29 cellular contexts compared by ENCODE assay signal in the genomic region with DNA sequence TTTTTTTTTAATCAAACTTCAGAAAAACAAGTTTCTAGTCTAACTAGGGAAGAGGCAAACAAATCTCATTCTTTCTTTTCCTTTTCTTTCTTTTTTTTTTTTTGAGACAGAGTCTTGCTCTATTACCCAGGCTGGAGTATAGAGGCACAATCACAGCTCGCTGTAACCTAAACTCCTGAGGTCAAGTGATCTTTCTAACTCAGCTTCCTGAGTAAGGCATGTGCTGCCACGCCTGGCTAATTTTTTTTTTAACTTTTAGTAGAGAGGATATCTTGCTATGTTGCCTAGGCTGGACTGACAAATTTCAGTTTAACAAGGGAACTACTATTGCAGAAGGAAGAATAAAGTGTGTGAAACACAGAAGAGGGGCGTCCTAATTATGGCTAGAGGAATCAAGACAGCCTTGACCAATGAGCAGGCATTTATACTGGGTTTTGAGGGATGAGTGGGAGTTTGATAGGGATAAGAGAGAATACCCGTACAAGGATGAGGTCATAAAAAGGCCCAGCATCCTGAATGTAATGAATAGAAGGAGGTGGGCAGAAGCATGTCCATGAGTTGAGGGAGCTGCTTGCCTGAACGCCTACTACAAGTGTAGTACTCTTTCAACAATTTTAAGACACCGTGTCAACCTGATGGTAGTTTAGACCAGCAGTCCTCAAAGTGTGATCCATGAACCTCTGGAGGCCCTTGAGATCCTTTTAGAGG. TPM values are rescaled to one million over a fixed set of nuclear protein-coding genes. Genes with fewer than 3 reads are reported as not detected.
DNase-seq lines count a peak whose midpoint lies in the region; ATAC-seq and TF ChIP-seq lines count a peak whose summit lies in the region.
"Had no signal": no experiment of that assay in that cellular context is flagged by ENCODE, and none has a peak within 500 bp of the region (broad histone marks: within the 10 kb centered on the region; RNA-seq: fewer than 3 reads in every experiment).

No MANE protein-coding gene starts in this region.

- no peak overlapping the region for H3K14ac ChIP-seq in neuronal stem cell (ENCODE audit: low read length)

- CTCF ChIA-PET in activated B cell treated with CpG ODN at 0.5 μM for 24 hours (lab: Charles Lee) (interaction anchor here (0.6 kb wide), 1 partner anchor 35 kb away, joined by 3 read pairs; no protein-coding TSS in a partner anchor), RWPE1 (lab: Yijun Ruan, JAX) (interaction anchor here (0.6 kb wide), 1 partner anchor 9 kb away, joined by 3 read pairs; no protein-coding TSS in a partner anchor)

- H2AFZ ChIP-seq in neuronal stem cell (ENCODE audit: low read length), result peak overlapping the region; percentile 46
- H2AFZ ChIP-seq: parathyroid adenoma had no signal

- POLR2A ChIA-PET in activated B cell treated with CpG ODN at 0.5 μM for 24 hours (lab: Charles Lee) (interaction anchor here (0.6 to 1.4 kb wide), 5 partner anchors 14 to 130 kb away, joined by 3 to 10 read pairs (median 5); no protein-coding TSS in a partner anchor), RWPE1 (lab: Yijun Ruan, JAX; ENCODE audit: low non-redundant PET) (no interaction called here)

- peaks cover 30% of the 10 kb centered on the region for H3K4me1 Mint-ChIP-seq in activated B cell treated with CpG ODN at 0.5 μM for 24 hours
- H3K4me1 Mint-ChIP-seq: activated T-helper 17 cell treated with anti-CD3 and anti-CD28 coated beads, Interleukin-2, amount 50 U/mL, for 72 hours had no signal

- DNase-seq in GM12865 (ENCODE audit: low read depth), result peak; percentile 69
- no peak for DNase-seq in activated B cell treated with CpG ODN at 0.5 μM for 24 hours
- no peak for DNase-seq in neuronal stem cell (ENCODE audit: low spot score)
- DNase-seq in NCI-H1105 (lab: John Stamatoyannopoulos, UW), result no peak
- no peak for DNase-seq in hepatic stellate cell (ENCODE audit: low spot score)
- no peak for DNase-seq in NCI-H2029 treated with DMSO at 0.1 percent for 48 hours (lab: John Stamatoyannopoulos, UW)
- no peak for DNase-seq in RWPE1 (ENCODE audit: low spot score)
- DNase-seq: activated CD4-positive, alpha-beta memory T cell treated with anti-CD3 and anti-CD28 coated beads, Interleukin-2, amount 10 ng/mL, durations not matched to agents 7 days and 5 days; anterior cingulate cortex; C1 segment of cervical spinal cord; Caco-2; DMS79; effector CD4-positive, alpha-beta T cell; erythroblast; GF-D8; H7; lower lobe of right lung; mucosa of descending colon; NCI-H1694; NCI-H69; right cardiac atrium; RPMI8226; T-helper 1 cell had no signal

- no peak overlapping the region for H2BK12ac ChIP-seq in neuronal stem cell (ENCODE audit: low read length)

- no CpG with 5 or more reads among the region's 6 CpGs for WGBS in neuronal stem cell (ENCODE audit: extremely low coverage in 2 of 2, insufficient read length in 2 of 2, insufficient replicate concordance in 1 of 2), 2 donors

- H3K4me3 ChIP-seq in GM12865 (ENCODE audit: low read depth, low read length) (peak overlapping the region; percentile 21; the same call in 1 of the 2 replicates), neuronal stem cell (ENCODE audit: low read length in 2 of 2) (no peak overlapping the region)
- H3K4me3 ChIP-seq: lower lobe of right lung, mucosa of descending colon had no signal

- no peaks in the 10 kb centered on the region for H3K9me3 Mint-ChIP-seq in activated B cell treated with CpG ODN at 0.5 μM for 24 hours
- H3K9me3 Mint-ChIP-seq: activated CD4-positive, alpha-beta memory T cell treated with anti-CD3 and anti-CD28 coated beads, Interleukin-2, amount 10 ng/mL, durations not matched to agents 7 days and 5 days; activated T-helper 17 cell treated with anti-CD3 and anti-CD28 coated beads, Interleukin-2, amount 50 U/mL, for 72 hours; nephron had no signal

- no peak overlapping the region for H2BK5ac ChIP-seq in neuronal stem cell (ENCODE audit: low read length)

- H4K8ac ChIP-seq in neuronal stem cell (ENCODE audit: low read depth, low read length), result no peak overlapping the region

- peak overlapping the region; percentile 46 for H3K27ac Mint-ChIP-seq in activated B cell treated with CpG ODN at 0.5 μM for 24 hours
- H3K27ac Mint-ChIP-seq: activated CD4-positive, alpha-beta memory T cell treated with anti-CD3 and anti-CD28 coated beads, Interleukin-2, amount 10 ng/mL, durations not matched to agents 7 days and 5 days; activated naive CD8-positive, alpha-beta T cell; activated T-helper 17 cell treated with anti-CD3 and anti-CD28 coated beads, Interleukin-2, amount 50 U/mL, for 72 hours; nephron had no signal

- no peak overlapping the region for H4K91ac ChIP-seq in neuronal stem cell (ENCODE audit: low read depth, low read length, poor library complexity)

- H2BK15ac ChIP-seq in neuronal stem cell (ENCODE audit: low read length), result no peak overlapping the region

- no peak overlapping the region for H2BK120ac ChIP-seq in neuronal stem cell (ENCODE audit: low read depth, low read length)

- no peak overlapping the region for H3K18ac ChIP-seq in neuronal stem cell (ENCODE audit: low read length)

- peaks cover 0 to 5% (median 0%) of the 10 kb centered on the region in 3 experiments for H3K27me3 ChIP-seq in neuronal stem cell (ENCODE audit: control insufficient read depth in 3 of 3, insufficient read depth in 3 of 3, low read depth in 1 of 3, low read length in 3 of 3)

- H3K9me3 ChIP-seq in neuronal stem cell (replicated peaks in 1 of 2; ENCODE audit: control insufficient read depth in 2 of 2, insufficient read depth in 1 of 2, low read depth in 1 of 2, low read length in 2 of 2), result no peaks in the 10 kb centered on the region
- H3K9me3 ChIP-seq: Caco-2, lower lobe of right lung, mucosa of descending colon had no signal

- H3K79me1 ChIP-seq in neuronal stem cell (ENCODE audit: low read depth, low read length), result no peaks in the 10 kb centered on the region

- peaks cover 0 to 9% of the 10 kb centered on the region in 2 donors for H3K4me1 ChIP-seq in neuronal stem cell (ENCODE audit: control insufficient read depth in 2 of 2, insufficient read depth in 1 of 2, low read depth in 1 of 2, low read length in 2 of 2)
- H3K4me1 ChIP-seq: lower lobe of right lung, parathyroid adenoma had no signal

- intact Hi-C loops in activated B cell treated with CpG ODN at 0.5 μM for 24 hours (cut with micrococcal nuclease), result loop anchor here (2.0 kb wide), 1 partner anchor 20 kb away; no protein-coding TSS in a partner anchor

- ATAC-seq in HG03095 (IDR thresholded peaks at IDR 0.05; ENCODE audit: unreplicated experiment) (peak; percentile 64), activated B cell treated with CpG ODN at 0.5 μM for 24 hours (ENCODE audit: low read depth) (peak; percentile 56)
- ATAC-seq: activated CD4-positive, CD25-positive, alpha-beta regulatory T cell treated with anti-CD3 and anti-CD28 coated beads, Interleukin-2, amount 50 U/mL, for 24 hours; activated T-helper 17 cell treated with anti-CD3 and anti-CD28 coated beads, Interleukin-2, amount 50 U/mL, for 72 hours; lower lobe of right lung; mucosa of descending colon; right cardiac atrium had no signal

- H3K27ac ChIP-seq in neuronal stem cell (replicated peaks; ENCODE audit: low read length) (no peak overlapping the region), RWPE1 (no peak overlapping the region)
- H3K27ac ChIP-seq: lower lobe of right lung, parathyroid adenoma had no signal

- TF ChIP-seq CTCF in GM12865 (IDR thresholded peaks at IDR 0.05; ENCODE audit: insufficient read depth, low read depth, low read length, missing control alignments) (no peak), activated B cell treated with CpG ODN at 0.5 μM for 24 hours (IDR thresholded peaks at IDR 0.05) (no peak), RWPE1 (conservative IDR thresholded peaks at IDR 0.05; ENCODE audit: low read depth) (no peak)

- no peak overlapping the region for H3K9ac ChIP-seq in neuronal stem cell (ENCODE audit: low read depth, low read length, poor library complexity)
- H3K9ac ChIP-seq: parathyroid adenoma had no signal

- no peaks in the 10 kb centered on the region for H3K27me3 Mint-ChIP-seq in activated B cell treated with CpG ODN at 0.5 μM for 24 hours
- H3K27me3 Mint-ChIP-seq: activated naive CD8-positive, alpha-beta T cell; activated T-helper 17 cell treated with anti-CD3 and anti-CD28 coated beads, Interleukin-2, amount 50 U/mL, for 72 hours had no signal

- H3K36me3 Mint-ChIP-seq in activated B cell treated with CpG ODN at 0.5 μM for 24 hours (ENCODE audit: low read depth), result no peaks in the 10 kb centered on the region
- H3K36me3 Mint-ChIP-seq: activated naive CD8-positive, alpha-beta T cell had no signal

- no peaks in the 10 kb centered on the region for H3K36me3 ChIP-seq in neuronal stem cell (replicated peaks in 1 of 2; ENCODE audit: control insufficient read depth in 2 of 2, insufficient read depth in 2 of 2, low read length in 2 of 2)
- H3K36me3 ChIP-seq: lower lobe of right lung had no signal

- no peak overlapping the region for H3K4me2 ChIP-seq in neuronal stem cell (ENCODE audit: insufficient read depth, low read length, poor library complexity, severe bottlenecking)

- H2AK5ac ChIP-seq in neuronal stem cell (ENCODE audit: low read depth, low read length), result no peak overlapping the region

- H3K4ac ChIP-seq in neuronal stem cell (ENCODE audit: low read length), result no peak overlapping the region

- H3K4me3 Mint-ChIP-seq in activated B cell treated with CpG ODN at 0.5 μM for 24 hours, result no peak overlapping the region
- H3K4me3 Mint-ChIP-seq: activated CD4-positive, alpha-beta memory T cell treated with anti-CD3 and anti-CD28 coated beads, Interleukin-2, amount 10 ng/mL, durations not matched to agents 7 days and 5 days; activated naive CD8-positive, alpha-beta T cell; activated T-helper 17 cell treated with anti-CD3 and anti-CD28 coated beads, Interleukin-2, amount 50 U/mL, for 72 hours; nephron had no signal

- H3K23ac ChIP-seq in neuronal stem cell (ENCODE audit: low read depth, low read length, poor library complexity), result no peak overlapping the region

RNA-seq across cellular contexts. Expression of gene ZFAND6, which starts 6.7 kb away (rescaled TPM):
- total RNA-seq in activated B cell treated with CpG ODN at 0.5 μM for 24 hours, result 95.5 and 101 TPM in 2 replicates
- polyA plus RNA-seq in neuronal stem cell (2013, experiment 1 of 2), result 129 TPM
- 133 TPM for polyA plus RNA-seq in neuronal stem cell (2013, experiment 2 of 2)
